Comparison of ENCODE assay signal across 37 cellular contexts in the genomic region with DNA sequence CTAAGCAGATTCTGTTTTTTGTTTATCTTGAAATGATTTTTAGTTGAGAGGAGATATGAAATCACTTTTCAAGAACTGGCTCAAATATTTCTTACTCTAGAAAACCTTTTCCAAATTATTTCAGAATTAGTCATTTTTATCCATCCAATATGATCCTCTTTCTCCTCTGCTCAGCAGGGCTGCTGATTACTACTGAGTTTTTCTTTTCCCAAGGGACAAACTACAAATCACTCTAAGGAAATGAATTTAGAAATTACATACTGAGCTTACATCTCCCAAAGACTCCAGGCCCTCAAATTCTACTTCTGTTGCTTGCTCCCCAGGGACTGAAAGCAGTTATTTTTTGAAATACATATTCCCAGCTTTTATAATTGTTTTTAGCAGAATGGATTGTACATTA.
DNase-seq lines count a peak whose midpoint lies in the region; ATAC-seq, FAIRE-seq and TF ChIP-seq lines count a peak whose summit lies in the region.
"Had no signal": no experiment of that assay in that cellular context is flagged by ENCODE, and none has a peak within 500 bp of the region (broad histone marks: within the 10 kb centered on the region; RNA-seq: fewer than 3 reads in every experiment).

No MANE protein-coding gene starts in this region.

- H3K27ac ChIP-seq in kidney (ENCODE audit: low read depth in 2 of 2, low read length in 2 of 2) = no peak overlapping the region
- H3K27ac ChIP-seq: A549; BLaER1 treated with 17β-estradiol and CSF1 and Interleukin-3, amounts not matched to agents 10 nM and 100 nM; left lung; pancreas; right atrium auricular region; SJCRH30; spleen; tibial nerve had no signal

- no peaks in the 10 kb centered on the region for H3K27me3 Mint-ChIP-seq in WTC11 (ENCODE audit: low read depth)
- H3K27me3 Mint-ChIP-seq: activated CD4-positive, alpha-beta T cell treated with anti-CD3 and anti-CD28 coated beads, Interleukin-2, amount 10 ng/mL, durations not matched to agents 24 days and 14 days; activated naive CD8-positive, alpha-beta T cell; dendritic cell treated with granulocyte-macrophage colony-stimulating factor and Interleukin-4, amounts not matched to agents 40 ng/mL and 50 ng/mL, for 4 days; memory B cell; stimulated activated naive CD8-positive, alpha-beta T cell treated with anti-CD3 and anti-CD28 coated beads, Interleukin-15, amount 100 ng/mL, for 72 hours had no signal

- no peaks in the 10 kb centered on the region for H3K9me3 ChIP-seq in kidney (ENCODE audit: control insufficient read depth in 1 of 2, low read length in 2 of 2)
- H3K9me3 ChIP-seq: A549; BLaER1 treated with 17β-estradiol and CSF1 and Interleukin-3, amounts not matched to agents 10 nM and 100 nM; pancreas; right atrium auricular region; SJCRH30 had no signal

- H3K36me3 Mint-ChIP-seq in WTC11 = no peaks in the 10 kb centered on the region
- H3K36me3 Mint-ChIP-seq: activated naive CD8-positive, alpha-beta T cell; memory B cell had no signal

- H3K4me1 ChIP-seq in kidney (ENCODE audit: control insufficient read depth in 1 of 2, insufficient read depth in 1 of 2, low read depth in 1 of 2, low read length in 2 of 2) = peaks cover 0 to 3% of the 10 kb centered on the region in 2 donors
- H3K4me1 ChIP-seq: A549; BLaER1 treated with 17β-estradiol and CSF1 and Interleukin-3, amounts not matched to agents 10 nM and 100 nM; left lung; pancreas; right atrium auricular region; SJCRH30; spleen; tibial nerve had no signal

- no peak overlapping the region for H3K4me3 Mint-ChIP-seq in WTC11
- H3K4me3 Mint-ChIP-seq: activated CD4-positive, alpha-beta T cell treated with anti-CD3 and anti-CD28 coated beads, Interleukin-2, amount 10 ng/mL, durations not matched to agents 24 days and 14 days; activated naive CD8-positive, alpha-beta T cell; dendritic cell treated with granulocyte-macrophage colony-stimulating factor and Interleukin-4, amounts not matched to agents 40 ng/mL and 50 ng/mL, for 4 days; HFFc6; memory B cell; stimulated activated naive CD8-positive, alpha-beta T cell treated with anti-CD3 and anti-CD28 coated beads, Interleukin-15, amount 100 ng/mL, for 72 hours had no signal

- H3K27ac Mint-ChIP-seq in WTC11 = no peak overlapping the region
- H3K27ac Mint-ChIP-seq: activated CD4-positive, alpha-beta T cell treated with anti-CD3 and anti-CD28 coated beads, Interleukin-2, amount 10 ng/mL, durations not matched to agents 24 days and 14 days; activated naive CD8-positive, alpha-beta T cell; dendritic cell treated with granulocyte-macrophage colony-stimulating factor and Interleukin-4, amounts not matched to agents 40 ng/mL and 50 ng/mL, for 4 days; HFFc6; memory B cell; stimulated activated naive CD8-positive, alpha-beta T cell treated with anti-CD3 and anti-CD28 coated beads, Interleukin-15, amount 100 ng/mL, for 72 hours had no signal

- TF ChIP-seq CTCF in AG09309 (IDR thresholded peaks at IDR 0.05; ENCODE audit: control insufficient read depth, insufficient read depth, low read depth, low read length, missing control alignments) (no peak), kidney (IDR thresholded peaks at IDR 0.05; ENCODE audit: borderline replicate concordance, extremely low read depth, insufficient read depth) (no peak), WTC11 (IDR thresholded peaks at IDR 0.05) (no peak)

- peak; percentile 65 for FAIRE-seq in kidney (lab: Jason Lieb, UNC)
- FAIRE-seq: A549, G401.6, islet of Langerhans, pancreas had no signal

- peaks cover 5% of the 10 kb centered on the region for H3K4me1 Mint-ChIP-seq in WTC11
- H3K4me1 Mint-ChIP-seq: activated CD4-positive, alpha-beta T cell treated with anti-CD3 and anti-CD28 coated beads, Interleukin-2, amount 10 ng/mL, durations not matched to agents 24 days and 14 days; memory B cell; stimulated activated naive CD8-positive, alpha-beta T cell treated with anti-CD3 and anti-CD28 coated beads, Interleukin-15, amount 100 ng/mL, for 72 hours had no signal

- intact Hi-C loops in kidney (cut with DNase I) = no loop called here

- CTCF ChIA-PET in WTC11 (lab: Charles Lee) = no interaction called here

- H3K4me3 ChIP-seq in AG09309 (ENCODE audit: control insufficient read depth, low read depth, low read length) = no peak overlapping the region
- no peak overlapping the region for H3K4me3 ChIP-seq in kidney (ENCODE audit: low read length in 2 of 2)
- H3K4me3 ChIP-seq: A549; BLaER1 treated with 17β-estradiol and CSF1 and Interleukin-3, amounts not matched to agents 10 nM and 100 nM; left lung; pancreas; right atrium auricular region; SJCRH30; spleen; tibial nerve had no signal

- H3K9me3 Mint-ChIP-seq in WTC11 = no peaks in the 10 kb centered on the region
- H3K9me3 Mint-ChIP-seq: memory B cell had no signal

- H3K36me3 ChIP-seq in kidney (ENCODE audit: control insufficient read depth in 1 of 2, insufficient read depth in 2 of 2, low read length in 2 of 2) = no peaks in the 10 kb centered on the region
- H3K36me3 ChIP-seq: BLaER1 treated with 17β-estradiol and CSF1 and Interleukin-3, amounts not matched to agents 10 nM and 100 nM; left lung; pancreas; right atrium auricular region; SJCRH30; spleen; tibial nerve had no signal

- DNase-seq in AG09309 (ENCODE audit: low read depth) (peak; percentile 16), HCEC 1CT (peak; percentile 11), dedifferentiated amniotic fluid mesenchymal stem cell (ENCODE audit: extremely low spot score) (peak; percentile 75), kidney (no peak), WTC11 (ENCODE audit: low spot score) (no peak), pons (ENCODE audit: low spot score) (no peak)
- DNase-seq: activated CD4-positive, alpha-beta T cell treated with anti-CD3 and anti-CD28 coated beads, Interleukin-2, amount 10 ng/mL, durations not matched to agents 24 days and 14 days; activated CD8-positive, alpha-beta memory T cell treated with anti-CD3 and anti-CD28 coated beads for 24 hours; activated effector memory CD4-positive, alpha-beta T cell treated with anti-CD3 and anti-CD28 coated beads, Interleukin-2, amount 50 U/mL, for 16 hours; anterior cingulate cortex; central memory CD4-positive, alpha-beta T cell; DMS53; erythroblast; GOT3; HFFc6; left lung; NCI-H1092 treated with DMSO at 0.1 percent for 48 hours; NCI-H1694 treated with DMSO at 0.1 percent for 48 hours; NCI-H2171 treated with DMSO at 0.1 percent for 48 hours; NCI-H510A treated with DMSO at 0.1 percent for 48 hours; pancreas; RPMI8226; SJCRH30; spleen; stimulated activated naive CD8-positive, alpha-beta T cell treated with anti-CD3 and anti-CD28 coated beads, Interleukin-15, amount 100 ng/mL, for 72 hours; T1000 had no signal

- POLR2A ChIA-PET in WTC11 (lab: Charles Lee) = no interaction called here

- H3K9ac ChIP-seq in kidney (ENCODE audit: low read length in 2 of 2) = no peak overlapping the region
- H3K9ac ChIP-seq: BLaER1 treated with 17β-estradiol and CSF1 and Interleukin-3, amounts not matched to agents 10 nM and 100 nM had no signal

- no peak for ATAC-seq in WTC11
- ATAC-seq in esophagus mucosa = no peak
- ATAC-seq in GM21526 (IDR thresholded peaks at IDR 0.05; ENCODE audit: low FRiP score, unreplicated experiment) = no peak
- ATAC-seq: A549; left lung; pancreas; stimulated activated naive CD8-positive, alpha-beta T cell treated with anti-CD3 and anti-CD28 coated beads, Interleukin-15, amount 100 ng/mL, for 72 hours had no signal

TF ChIP-seq in WTC11, 78 proteins besides CTCF, POLR2A, EP300 and RAD21 (continues in another document):
- TF ChIP-seq ZNF138 (CRISPR knock-in tag; conservative IDR thresholded peaks at IDR 0.05) = no peak
- TF ChIP-seq, protein P1, sequence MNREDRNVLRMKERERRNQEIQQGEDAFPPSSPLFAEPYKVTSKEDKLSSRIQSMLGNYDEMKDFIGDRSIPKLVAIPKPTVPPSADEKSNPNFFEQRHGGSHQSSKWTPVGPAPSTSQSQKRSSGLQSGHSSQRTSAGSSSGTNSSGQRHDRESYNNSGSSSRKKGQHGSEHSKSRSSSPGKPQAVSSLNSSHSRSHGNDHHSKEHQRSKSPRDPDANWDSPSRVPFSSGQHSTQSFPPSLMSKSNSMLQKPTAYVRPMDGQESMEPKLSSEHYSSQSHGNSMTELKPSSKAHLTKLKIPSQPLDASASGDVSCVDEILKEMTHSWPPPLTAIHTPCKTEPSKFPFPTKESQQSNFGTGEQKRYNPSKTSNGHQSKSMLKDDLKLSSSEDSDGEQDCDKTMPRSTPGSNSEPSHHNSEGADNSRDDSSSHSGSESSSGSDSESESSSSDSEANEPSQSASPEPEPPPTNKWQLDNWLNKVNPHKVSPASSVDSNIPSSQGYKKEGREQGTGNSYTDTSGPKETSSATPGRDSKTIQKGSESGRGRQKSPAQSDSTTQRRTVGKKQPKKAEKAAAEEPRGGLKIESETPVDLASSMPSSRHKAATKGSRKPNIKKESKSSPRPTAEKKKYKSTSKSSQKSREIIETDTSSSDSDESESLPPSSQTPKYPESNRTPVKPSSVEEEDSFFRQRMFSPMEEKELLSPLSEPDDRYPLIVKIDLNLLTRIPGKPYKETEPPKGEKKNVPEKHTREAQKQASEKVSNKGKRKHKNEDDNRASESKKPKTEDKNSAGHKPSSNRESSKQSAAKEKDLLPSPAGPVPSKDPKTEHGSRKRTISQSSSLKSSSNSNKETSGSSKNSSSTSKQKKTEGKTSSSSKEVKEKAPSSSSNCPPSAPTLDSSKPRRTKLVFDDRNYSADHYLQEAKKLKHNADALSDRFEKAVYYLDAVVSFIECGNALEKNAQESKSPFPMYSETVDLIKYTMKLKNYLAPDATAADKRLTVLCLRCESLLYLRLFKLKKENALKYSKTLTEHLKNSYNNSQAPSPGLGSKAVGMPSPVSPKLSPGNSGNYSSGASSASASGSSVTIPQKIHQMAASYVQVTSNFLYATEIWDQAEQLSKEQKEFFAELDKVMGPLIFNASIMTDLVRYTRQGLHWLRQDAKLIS (CRISPR knock-in tag; IDR thresholded peaks at IDR 0.05; ENCODE audit: borderline replicate concordance) = no peak
- TF ChIP-seq MXD4 (CRISPR knock-in tag; IDR thresholded peaks at IDR 0.05; ENCODE audit: borderline replicate concordance) = no peak
- no peak for TF ChIP-seq ZNF219 (CRISPR knock-in tag; IDR thresholded peaks at IDR 0.05; ENCODE audit: borderline replicate concordance)
- no peak for TF ChIP-seq ZNF416 (CRISPR knock-in tag; IDR thresholded peaks at IDR 0.05)
- TF ChIP-seq IRF2 (CRISPR knock-in tag; IDR thresholded peaks at IDR 0.05; ENCODE audit: borderline replicate concordance, low read depth) = no peak
- TF ChIP-seq ZSCAN18 (CRISPR knock-in tag; IDR thresholded peaks at IDR 0.05) = no peak

Comparison
In these comparisons a context has a peak if more than half of its experiments do, and no peak if none do; other contexts are left out.
1. DNase-seq: peak in AG09309 (single experiment), HCEC 1CT (single experiment) and dedifferentiated amniotic fluid mesenchymal stem cell (single experiment); none in kidney (single experiment), WTC11 (single experiment) and pons (single experiment).